In genomic region chr18:76518543-76519155, GRCh38 we compare ENCODE assay signal across 8 cellular contexts.
A peak's percentile ranks its signal among the peaks of the same experiment; 100 is the strongest.
DNase-seq lines count a peak whose midpoint lies in the region; ATAC-seq lines count a peak whose summit lies in the region.

No MANE protein-coding gene starts in this region.

- peak overlapping the region; percentile 100 for H2AFZ ChIP-seq in ACC112 (ENCODE audit: low read length, unreplicated experiment)

- H3K4me3 Mint-ChIP-seq in stimulated activated memory B cell treated with anti-CD40 and anti-IgM and Interleukin-4, amounts not matched to agents 10 μg/mL and 1 μg/mL and 100 μg/mL, for 72 hours, result peak overlapping the region; percentile 69

- peak overlapping the region; percentile 32 for H3K27ac Mint-ChIP-seq in stimulated activated memory B cell treated with anti-CD40 and anti-IgM and Interleukin-4, amounts not matched to agents 10 μg/mL and 1 μg/mL and 100 μg/mL, for 72 hours

- no peaks in the 10 kb centered on the region for H3K9me3 Mint-ChIP-seq in stimulated activated memory B cell treated with anti-CD40 and anti-IgM and Interleukin-4, amounts not matched to agents 10 μg/mL and 1 μg/mL and 100 μg/mL, for 72 hours

- H3K9me3 ChIP-seq in adipocyte (ENCODE audit: control insufficient read depth, low read length), result no peaks in the 10 kb centered on the region
- no peaks in the 10 kb centered on the region for H3K9me3 ChIP-seq in iPS-18c (ENCODE audit: control insufficient read depth, insufficient read depth, low read length)

- H3K9ac ChIP-seq in adipocyte (ENCODE audit: low read length), result peak overlapping the region; percentile 78

- peak; percentile 65 for DNase-seq in HCEC 1CT
- DNase-seq in adipocyte (ENCODE audit: low read depth), result peak; percentile 27
- no peak for DNase-seq in cortex of kidney (lab: John Stamatoyannopoulos, UW)
- DNase-seq in COR-L47 (lab: John Stamatoyannopoulos, UW), result no peak

- H3K36me3 ChIP-seq in ACC112 (ENCODE audit: insufficient read depth, low read length), result no peaks in the 10 kb centered on the region
- no peaks in the 10 kb centered on the region for H3K36me3 ChIP-seq in adipocyte (ENCODE audit: control insufficient read depth, insufficient read depth, low read length, severe bottlenecking)

- H3K27me3 Mint-ChIP-seq in stimulated activated memory B cell treated with anti-CD40 and anti-IgM and Interleukin-4, amounts not matched to agents 10 μg/mL and 1 μg/mL and 100 μg/mL, for 72 hours, result peaks cover 11% of the 10 kb centered on the region

- peaks cover 16% of the 10 kb centered on the region for H3K4me1 Mint-ChIP-seq in stimulated activated memory B cell treated with anti-CD40 and anti-IgM and Interleukin-4, amounts not matched to agents 10 μg/mL and 1 μg/mL and 100 μg/mL, for 72 hours

- no peaks in the 10 kb centered on the region for H3K36me3 Mint-ChIP-seq in stimulated activated memory B cell treated with anti-CD40 and anti-IgM and Interleukin-4, amounts not matched to agents 10 μg/mL and 1 μg/mL and 100 μg/mL, for 72 hours

- peak; percentile 41 for ATAC-seq in stimulated activated memory B cell treated with anti-CD40 and anti-IgM and Interleukin-4, amounts not matched to agents 10 μg/mL and 1 μg/mL and 100 μg/mL, for 72 hours
- no peak for ATAC-seq in HG02588 (IDR thresholded peaks at IDR 0.05; ENCODE audit: unreplicated experiment)

- H3K4me3 ChIP-seq in ACC112 (ENCODE audit: low read depth, low read length) (peak overlapping the region; percentile 85), adipocyte (ENCODE audit: low read length) (peak overlapping the region; percentile 81), iPS-18c (ENCODE audit: insufficient read depth, low read depth, low read length) (peak overlapping the region; percentile 50)

- peaks cover 11% of the 10 kb centered on the region for H3K4me1 ChIP-seq in ACC112 (ENCODE audit: control insufficient read depth, insufficient read depth, low read length, unreplicated experiment)
- peaks cover 14% of the 10 kb centered on the region for H3K4me1 ChIP-seq in adipocyte (ENCODE audit: control insufficient read depth, insufficient read depth, low read length)

- H3K27me3 ChIP-seq in ACC112 (ENCODE audit: insufficient read depth, low read length) (no peaks in the 10 kb centered on the region), adipocyte (replicated peaks; ENCODE audit: control insufficient read depth, insufficient read depth, low read length) (no peaks in the 10 kb centered on the region)

- H3K79me2 ChIP-seq in ACC112 (ENCODE audit: control insufficient read depth, insufficient read depth, low read length, unreplicated experiment), result no peaks in the 10 kb centered on the region

- no peak overlapping the region for H3K27ac ChIP-seq in ACC112 (ENCODE audit: low read depth, low read length)

Comparison
In these comparisons a context has a peak if more than half of its experiments do, and no peak if none do; other contexts are left out.
1. DNase-seq: peak in HCEC 1CT (single experiment) and adipocyte (single experiment); none in cortex of kidney (single experiment) and COR-L47 (single experiment).
2. Peak in every context shown above with its lines, with median percentiles within 50 percentile points of each other: H3K4me3 ChIP-seq.